In genomic region chr14:88607829-88608228, GRCh38 we compare ENCODE assay signal across 2 cellular contexts.
TF ChIP-seq lines count a peak whose summit lies in the region.

No MANE protein-coding gene starts in this region.

TF ChIP-seq in GM12891, 5 proteins besides CTCF, POLR2A, EP300 and RAD21 (continued from another document):
- TF ChIP-seq POU2F2 (IDR thresholded peaks at IDR 0.05; ENCODE audit: low read depth, low read length) (no peak), TAF1 (IDR thresholded peaks at IDR 0.05; ENCODE audit: low read depth, low read length) (no peak), SPI1 (IDR thresholded peaks at IDR 0.05; ENCODE audit: low read depth, low read length) (no peak)

TF ChIP-seq in H1, 55 proteins besides CTCF, POLR2A, EP300 and RAD21 (continued from another document):
- 0 out of 2 replicates have a peak, but pooled peaks have one; percentile 6 for TF ChIP-seq POLR2AphosphoS5 (IDR thresholded peaks at IDR 0.05; ENCODE audit: low read depth, low read length)
